Comparison of ENCODE assay signal across 8 cellular contexts in genomic region chr17:40290629-40291296, GRCh38. TPM values are rescaled to one million over a fixed set of nuclear protein-coding genes. Genes with fewer than 3 reads are reported as not detected.
DNase-seq lines count a peak whose midpoint lies in the region; ATAC-seq and TF ChIP-seq lines count a peak whose summit lies in the region.

No MANE protein-coding gene starts in this region.

- H3K9me3 Mint-ChIP-seq in HFFc6 (peaks cover 7% of the 10 kb centered on the region), chondrocyte (ENCODE audit: low read depth) (no peaks in the 10 kb centered on the region)
- H3K9me3 Mint-ChIP-seq in CD8-positive, alpha-beta memory T cell = no peaks in the 10 kb centered on the region

- no peak overlapping the region for H3K4me3 ChIP-seq in RWPE2 (ENCODE audit: severe bottlenecking)
- no peak overlapping the region for H3K4me3 ChIP-seq in CD8-positive, alpha-beta memory T cell (ENCODE audit: low read length)

- H3K36me3 Mint-ChIP-seq in HFFc6 (ENCODE audit: low read depth) (peaks cover 23% of the 10 kb centered on the region), chondrocyte (ENCODE audit: low read depth) (no peaks in the 10 kb centered on the region)
- H3K36me3 Mint-ChIP-seq in CD8-positive, alpha-beta memory T cell = peaks cover 0 to 2% (median 0%) of the 10 kb centered on the region in 3 donors

- peaks cover 68% of the 10 kb centered on the region for H3K36me3 ChIP-seq in RWPE2 (ENCODE audit: low read depth)
- H3K36me3 ChIP-seq in CD8-positive, alpha-beta memory T cell (ENCODE audit: insufficient read depth, low read length) = no peaks in the 10 kb centered on the region

- peak overlapping the region; percentile 3 for H3K27ac ChIP-seq in RWPE2 (ENCODE audit: poor library complexity, severe bottlenecking)
- no peak overlapping the region for H3K27ac ChIP-seq in CD8-positive, alpha-beta memory T cell (ENCODE audit: low read depth, low read length)

- peaks cover 13% of the 10 kb centered on the region for H3K4me1 ChIP-seq in RWPE2 (ENCODE audit: insufficient read depth, poor library complexity, severe bottlenecking)
- H3K4me1 ChIP-seq in CD8-positive, alpha-beta memory T cell (ENCODE audit: insufficient read depth, low read length) = peaks cover 11% of the 10 kb centered on the region

- H3K4me3 Mint-ChIP-seq in HFFc6 = no peak overlapping the region
- no peak overlapping the region for H3K4me3 Mint-ChIP-seq in chondrocyte (ENCODE audit: unreplicated experiment)
- H3K4me3 Mint-ChIP-seq in CD8-positive, alpha-beta memory T cell = no peak overlapping the region

- CTCF ChIA-PET in CD8-positive, alpha-beta memory T cell (lab: Charles Lee) = interaction anchor here (0.9 to 3.4 kb wide), 7 partner anchors 50 to 101 kb away, joined by 3 to 17 read pairs (median 4); no protein-coding TSS in a partner anchor

- TF ChIP-seq CTCF in HFFc6 (IDR thresholded peaks at IDR 0.05) (peak; percentile 83), RWPE2 (IDR thresholded peaks at IDR 0.05; ENCODE audit: poor library complexity, severe bottlenecking) (peak; percentile 83), chondrocyte (IDR thresholded peaks at IDR 0.05) (peak; percentile 92)

- peaks cover 10% of the 10 kb centered on the region for H3K27me3 Mint-ChIP-seq in HFFc6 (ENCODE audit: insufficient read depth)
- no peaks in the 10 kb centered on the region for H3K27me3 Mint-ChIP-seq in chondrocyte (ENCODE audit: low read depth)
- no peaks in the 10 kb centered on the region for H3K27me3 Mint-ChIP-seq in CD8-positive, alpha-beta memory T cell

- no peaks in the 10 kb centered on the region for H3K9me3 ChIP-seq in RWPE2 (ENCODE audit: severe bottlenecking)
- no peaks in the 10 kb centered on the region for H3K9me3 ChIP-seq in CD8-positive, alpha-beta memory T cell (ENCODE audit: low read length)

- H3K27me3 ChIP-seq in RWPE2 (ENCODE audit: insufficient read depth, poor library complexity, severe bottlenecking) = no peaks in the 10 kb centered on the region
- no peaks in the 10 kb centered on the region for H3K27me3 ChIP-seq in CD8-positive, alpha-beta memory T cell (ENCODE audit: insufficient read depth, low read length, poor library complexity, severe bottlenecking)

- peak; percentile 15 for ATAC-seq in RWPE2 (ENCODE audit: low read depth)
- no peak for ATAC-seq in HG02973 (IDR thresholded peaks at IDR 0.05; ENCODE audit: unreplicated experiment)

- POLR2A ChIA-PET in CD8-positive, alpha-beta memory T cell (lab: Charles Lee) = no interaction called here

- peak overlapping the region; percentile 61 for H3K27ac Mint-ChIP-seq in HFFc6
- peak overlapping the region; percentile 83 for H3K27ac Mint-ChIP-seq in chondrocyte (ENCODE audit: unreplicated experiment)
- H3K27ac Mint-ChIP-seq in CD8-positive, alpha-beta memory T cell = peak overlapping the region in 2 of 8 donors; percentile 17 to 37

- DNase-seq in DMS153 (lab: John Stamatoyannopoulos, UW) (peak; percentile 31), DMS153 treated with DMSO at 0.1 percent for 48 hours (lab: John Stamatoyannopoulos, UW; ENCODE audit: unreplicated experiment) (no peak), HFFc6 (peak; percentile 96), RWPE2 (ENCODE audit: low spot score) (no peak), chondrocyte (ENCODE audit: low spot score) (no peak), myocyte (ENCODE audit: low read depth) (peak; percentile 79)
- no peak for DNase-seq in CD8-positive, alpha-beta memory T cell

- peaks cover 36% of the 10 kb centered on the region for H3K4me1 Mint-ChIP-seq in HFFc6 (ENCODE audit: low read depth)
- peaks cover 43% of the 10 kb centered on the region for H3K4me1 Mint-ChIP-seq in chondrocyte (ENCODE audit: low read depth)
- peaks cover 14 to 23% (median 21%) of the 10 kb centered on the region in 3 donors for H3K4me1 Mint-ChIP-seq in CD8-positive, alpha-beta memory T cell

RNA-seq across cellular contexts. Expression of gene CDC6, which starts 3.1 kb away (rescaled TPM):
- 10 to 100 TPM; 16.9 to 36.0 (median 31.5) TPM for total RNA-seq in HFFc6 (2021; fragmentation: NEBNext Ultra II Directional; extraction: Animal tissue kit (Norgen Biotek cat#: 25700))
- total RNA-seq in chondrocyte = 8.5 to 33.1 TPM (median 9.9 TPM) in 3 replicates
- total RNA-seq in myocyte = 2.6 and 3.8 TPM in 2 replicates
- 2.9 TPM for polyA plus RNA-seq in myocyte (2012)
- total RNA-seq in CD8-positive, alpha-beta memory T cell = 100 to 1,000 TPM; 107 to 110 TPM
- polyA plus RNA-seq in CD8-positive, alpha-beta memory T cell = 0.49 TPM

RNA-seq across cellular contexts. Expression of gene RARA, which starts 18.2 kb away (rescaled TPM):
- 10 to 100 TPM; 27.1 to 32.2 (median 28.8) TPM for total RNA-seq in HFFc6 (2021; fragmentation: NEBNext Ultra II Directional; extraction: Animal tissue kit (Norgen Biotek cat#: 25700))
- 59.2 to 65.7 TPM (median 61.2 TPM) in 3 replicates for total RNA-seq in chondrocyte
- total RNA-seq in myocyte = 37.2 and 39.2 TPM in 2 replicates
- polyA plus RNA-seq in myocyte (2012) = 72.7 TPM
- 10 to 100 TPM; 37.4 to 37.8 TPM for total RNA-seq in CD8-positive, alpha-beta memory T cell
- polyA plus RNA-seq in CD8-positive, alpha-beta memory T cell = 14.0 TPM

Comparison
In these comparisons a context has a peak if more than half of its experiments do, and no peak if none do; other contexts are left out.
1. DNase-seq: peak in DMS153 (single experiment), HFFc6 (single experiment) and myocyte (single experiment); none in DMS153 treated with DMSO at 0.1 percent for 48 hours (single experiment), RWPE2 (single experiment), chondrocyte (single experiment) and CD8-positive, alpha-beta memory T cell (0 of 5).
2. Peak in every context shown above with its lines, with median percentiles within 50 percentile points of each other: CTCF ChIP-seq.